In the genomic region with DNA sequence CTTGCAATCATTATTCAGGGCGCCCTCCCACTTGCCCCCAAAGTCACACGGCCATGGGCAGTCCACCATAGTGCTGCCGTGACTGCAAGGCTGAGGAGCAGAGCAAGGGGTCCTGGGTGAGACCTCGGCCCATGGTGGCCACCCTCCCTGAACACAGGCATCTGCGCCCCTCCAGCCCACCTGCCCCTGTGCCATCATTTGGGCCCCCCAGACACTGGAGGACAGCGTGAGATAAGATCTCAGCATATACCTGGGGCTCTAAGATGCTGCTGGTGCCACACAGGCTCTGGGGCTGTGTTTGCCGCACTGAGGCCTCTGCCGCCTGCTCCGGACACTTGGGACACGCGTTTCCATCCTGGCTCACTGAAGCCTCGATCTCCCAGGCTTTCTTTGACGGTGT, we compare ENCODE assay signal across 9 cellular contexts.
"Had no signal": no experiment of that assay in that cellular context is flagged by ENCODE, and none has a peak within 500 bp of the region (broad histone marks: within the 10 kb centered on the region; RNA-seq: fewer than 3 reads in every experiment).

No MANE protein-coding gene starts in this region.

- ATAC-seq: activated CD4-positive, CD25-positive, alpha-beta regulatory T cell treated with anti-CD3 and anti-CD28 coated beads, Interleukin-2, amount 50 U/mL, for 24 hours had no signal

- H3K27ac ChIP-seq: breast epithelium, neutrophil had no signal

- DNase-seq: activated T-cell treated with anti-CD3 and anti-CD28 coated beads, Interleukin-2, amount 50 U/mL, for 48 hours; anterior cingulate cortex; hippocampal formation; kidney glomerular epithelial cell; retina; stimulated activated CD4-positive, alpha-beta T cell treated with anti-CD3 and anti-CD28 coated beads, Interleukin-4, amount 100 ng/mL, for 4 hours had no signal
